ENCODE assay signal across 22 cellular contexts in genomic region chr18:37395138-37395537, GRCh38.
DNase-seq lines count a peak whose midpoint lies in the region; ATAC-seq and TF ChIP-seq lines count a peak whose summit lies in the region.
"Had no signal": no experiment of that assay in that cellular context is flagged by ENCODE, and none has a peak within 500 bp of the region (broad histone marks: within the 10 kb centered on the region; RNA-seq: fewer than 3 reads in every experiment).

No MANE protein-coding gene starts in this region.

- peak overlapping the region; percentile 34 to 92 for H2BK12ac ChIP-seq in mesenchymal stem cell (ENCODE audit: low read length in 2 of 2)

- H2BK15ac ChIP-seq in mesenchymal stem cell (ENCODE audit: low read depth, poor library complexity, severe bottlenecking) = no peak overlapping the region

- peak overlapping the region; percentile 73 for H4K8ac ChIP-seq in mesenchymal stem cell (ENCODE audit: low read length)

- no peak for ATAC-seq in GM21576 (IDR thresholded peaks at IDR 0.05; ENCODE audit: unreplicated experiment)

- H2BK120ac ChIP-seq in mesenchymal stem cell (ENCODE audit: low read depth, low read length) = peak overlapping the region; percentile 94

- DNase-seq in mesenchymal stem cell (no peak), spleen (peak; percentile 59), NCI-H1092 (lab: John Stamatoyannopoulos, UW) (no peak), SW 1271 (lab: John Stamatoyannopoulos, UW) (no peak)
- no peak for DNase-seq in effector CD8-positive, alpha-beta T cell (lab: John Stamatoyannopoulos, UW)
- DNase-seq: activated CD4-positive, alpha-beta T cell treated with anti-CD3 and anti-CD28 coated beads, Interleukin-2, amount 50 U/mL, for 1 hour; activated naive CD4-positive, alpha-beta T cell treated with anti-CD3 and anti-CD28 coated beads for 36 hours; GM23248; Kasumi-1; mesendoderm; NCI-H1048; NCI-H187; NCI-H774; sigmoid colon; stimulated activated CD4-positive, alpha-beta T cell treated with anti-CD3 and anti-CD28 coated beads, Interleukin-15, amount 100 ng/mL, for 24 hours; T-helper 2 cell; trophoblast cell had no signal

- no peak overlapping the region for H3K9ac ChIP-seq in mesenchymal stem cell (ENCODE audit: low read length)

- H3K27ac ChIP-seq in HEK293 (ENCODE audit: extremely low read depth, low read depth, low read length) (no peak overlapping the region), angular gyrus (ENCODE audit: low read depth, low read length) (peak overlapping the region; percentile 45), mesenchymal stem cell (ENCODE audit: low read length, poor library complexity, severe bottlenecking) (no peak overlapping the region), spleen (peak overlapping the region in 2 of 8 donors; percentile 57 to 64)
- H3K27ac ChIP-seq: ascending aorta, epithelial cell of prostate, sigmoid colon had no signal

- H3K4me2 ChIP-seq in mesenchymal stem cell (ENCODE audit: low read length, poor library complexity, severe bottlenecking) = no peak overlapping the region

- no peak overlapping the region for H3K23ac ChIP-seq in mesenchymal stem cell (ENCODE audit: low read length in 2 of 2)

- H3K9me3 ChIP-seq in HEK293 (ENCODE audit: control insufficient read depth, insufficient read depth, low read depth, low read length) (no peaks in the 10 kb centered on the region), mesenchymal stem cell (ENCODE audit: control insufficient read depth, low read length) (no peaks in the 10 kb centered on the region), spleen (peaks cover 0 to 3% (median 0%) of the 10 kb centered on the region in 8 donors)
- H3K9me3 ChIP-seq: ascending aorta, sigmoid colon had no signal

- H3K4me3 ChIP-seq in HEK293 (ENCODE audit: low read depth, low read length) = no peak overlapping the region
- H3K4me3 ChIP-seq in mesenchymal stem cell (ENCODE audit: insufficient read depth in 1 of 2, low read depth in 1 of 2, low read length in 2 of 2) = no peak overlapping the region
- H3K4me3 ChIP-seq in spleen = no peak overlapping the region

- peak overlapping the region; percentile 96 for H4K91ac ChIP-seq in mesenchymal stem cell (ENCODE audit: low read length)

- no peak overlapping the region for H2BK5ac ChIP-seq in mesenchymal stem cell (ENCODE audit: low read depth, low read length, poor library complexity, severe bottlenecking)

- no peaks in the 10 kb centered on the region for H3K79me1 ChIP-seq in mesenchymal stem cell (replicated peaks; ENCODE audit: low read length, poor library complexity, severe bottlenecking)

- H3K18ac ChIP-seq in mesenchymal stem cell (ENCODE audit: low read depth in 1 of 2, low read length in 2 of 2) = peak overlapping the region; percentile 44 to 70

- TF ChIP-seq CTCF in HEK293 (tag by site-specific recombination; IDR thresholded peaks at IDR 0.05) (no peak), spleen (IDR thresholded peaks at IDR 0.05 in 8 of 11, conservative IDR thresholded peaks at IDR 0.05 in 3 of 11) (no peak)

- POLR2A ChIA-PET in HEK293 (lab: Yijun Ruan, JAX) = no interaction called here

- no peaks in the 10 kb centered on the region for H3K36me3 ChIP-seq in HEK293 (ENCODE audit: control insufficient read depth in 2 of 2, insufficient read depth in 1 of 2, low read length in 2 of 2)
- H3K36me3 ChIP-seq in mesenchymal stem cell (ENCODE audit: control insufficient read depth in 1 of 2, insufficient read depth in 2 of 2, low read depth in 1 of 2, low read length in 2 of 2) = no peaks in the 10 kb centered on the region
- no peaks in the 10 kb centered on the region for H3K36me3 ChIP-seq in spleen
- H3K36me3 ChIP-seq: ascending aorta, sigmoid colon had no signal

- peak overlapping the region in 1 of 2 experiments; percentile 86 for H3K14ac ChIP-seq in mesenchymal stem cell (ENCODE audit: low read length in 2 of 2)

- 86% methylated on average over 6 of the region's 7 CpGs for WGBS in mesenchymal stem cell
- WGBS in spleen, 5 donors = 68 to 80% (median 77%) methylated on average over 7 of the region's 7 CpGs

- H2AFZ ChIP-seq in mesenchymal stem cell (ENCODE audit: low read depth, low read length) = no peak overlapping the region

- peak overlapping the region; percentile 46 to 54 for H3K4ac ChIP-seq in mesenchymal stem cell (ENCODE audit: low read depth in 1 of 2, low read length in 2 of 2)

- CTCF ChIA-PET in HEK293 (lab: Yijun Ruan, JAX) = no interaction called here

- H3K4me1 ChIP-seq in HEK293 (ENCODE audit: control insufficient read depth, insufficient read depth, low read length) = no peaks in the 10 kb centered on the region
- H3K4me1 ChIP-seq in mesenchymal stem cell (ENCODE audit: control insufficient read depth, insufficient read depth, low read depth, low read length) = peaks cover 12% of the 10 kb centered on the region
- H3K4me1 ChIP-seq in spleen = peaks cover 2 to 16% (median 11%) of the 10 kb centered on the region in 6 donors

- no peak for TF ChIP-seq POLR2A in spleen (IDR thresholded peaks at IDR 0.05)

- no peak overlapping the region for H2AK5ac ChIP-seq in mesenchymal stem cell (ENCODE audit: low read length, severe bottlenecking)

- peaks cover 24 to 25% of the 10 kb centered on the region in 2 experiments for H3K27me3 ChIP-seq in mesenchymal stem cell (ENCODE audit: control insufficient read depth in 1 of 2, insufficient read depth in 1 of 2, low read length in 2 of 2)
- H3K27me3 ChIP-seq in spleen (replicated peaks in 1 of 7) = peaks cover 0 to 48% (median 12%) of the 10 kb centered on the region in 7 donors
- H3K27me3 ChIP-seq: ascending aorta had no signal

- intact Hi-C loops in spleen (cut with DNase I; ENCODE audit: low total_unique reads) = no loop called here

TF ChIP-seq in HEK293, 187 proteins besides CTCF, POLR2A, EP300 and RAD21:
- TF ChIP-seq EGR2 (tag by site-specific recombination; IDR thresholded peaks at IDR 0.05; ENCODE audit: low read depth) (peak; percentile 65), ZNF16 (tag by site-specific recombination; IDR thresholded peaks at IDR 0.05; ENCODE audit: low read depth) (no peak), ZNF626 (tag by site-specific recombination; IDR thresholded peaks at IDR 0.05) (no peak), ZFHX2 (tag by site-specific recombination; conservative IDR thresholded peaks at IDR 0.05) (peak; percentile 61)
